Comparison of ENCODE assay signal across 13 cellular contexts in the genomic region with DNA sequence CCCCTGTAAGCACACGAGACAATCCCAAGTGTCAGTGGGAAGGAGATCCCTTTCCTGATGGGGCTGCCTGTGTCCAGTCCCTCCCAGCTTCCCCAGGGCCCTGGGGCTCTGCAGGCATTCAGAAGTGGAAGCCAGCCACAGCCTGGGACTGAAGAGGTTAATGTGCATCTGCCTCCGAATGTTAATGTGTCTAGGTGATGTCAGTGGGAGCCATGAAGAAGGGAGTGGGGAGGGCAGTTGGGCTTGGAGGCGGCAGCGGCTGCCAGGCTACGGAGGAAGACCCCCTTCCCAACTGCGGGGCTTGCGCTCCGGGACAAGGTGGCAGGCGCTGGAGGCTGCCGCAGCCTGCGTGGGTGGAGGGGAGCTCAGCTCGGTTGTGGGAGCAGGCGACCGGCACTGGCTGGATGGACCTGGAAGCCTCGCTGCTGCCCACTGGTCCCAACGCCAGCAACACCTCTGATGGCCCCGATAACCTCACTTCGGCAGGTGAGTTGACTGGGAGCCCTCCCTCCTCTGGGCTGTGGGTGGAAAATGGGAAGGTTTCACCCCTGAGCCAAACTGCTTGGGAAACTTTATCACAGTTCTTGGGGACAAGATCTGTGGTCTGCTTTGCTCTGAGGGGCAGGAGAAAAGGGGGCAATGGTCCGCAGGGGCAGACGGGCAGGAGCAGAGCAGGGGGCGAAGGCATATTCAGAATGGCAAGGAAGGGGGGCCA. TPM values are rescaled to one million over a fixed set of nuclear protein-coding genes. Genes with fewer than 3 reads are reported as not detected.
DNase-seq lines count a peak whose midpoint lies in the region; ATAC-seq and TF ChIP-seq lines count a peak whose summit lies in the region.
"Had no signal": no experiment of that assay in that cellular context is flagged by ENCODE, and none has a peak within 500 bp of the region (broad histone marks: within the 10 kb centered on the region; RNA-seq: fewer than 3 reads in every experiment).

A gene with protein sequence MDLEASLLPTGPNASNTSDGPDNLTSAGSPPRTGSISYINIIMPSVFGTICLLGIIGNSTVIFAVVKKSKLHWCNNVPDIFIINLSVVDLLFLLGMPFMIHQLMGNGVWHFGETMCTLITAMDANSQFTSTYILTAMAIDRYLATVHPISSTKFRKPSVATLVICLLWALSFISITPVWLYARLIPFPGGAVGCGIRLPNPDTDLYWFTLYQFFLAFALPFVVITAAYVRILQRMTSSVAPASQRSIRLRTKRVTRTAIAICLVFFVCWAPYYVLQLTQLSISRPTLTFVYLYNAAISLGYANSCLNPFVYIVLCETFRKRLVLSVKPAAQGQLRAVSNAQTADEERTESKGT (plus strand): TSS at position 236 of the 715 bp plus-strand sequence. CDS start 169 bp downstream, at position 405.

- TF ChIP-seq CTCF in A673 (conservative IDR thresholded peaks at IDR 0.05; ENCODE audit: low read depth, low read length): no peak
- TF ChIP-seq CTCF in endothelial cell (IDR thresholded peaks at IDR 0.05; ENCODE audit: unreplicated experiment): no peak
- TF ChIP-seq CTCF in nephron progenitor cell (IDR thresholded peaks at IDR 0.05): no peak
- TF ChIP-seq CTCF in upper lobe of right lung (IDR thresholded peaks at IDR 0.05): no peak

- DNase-seq in A673 (ENCODE audit: low spot score) (no peak), endothelial cell (ENCODE audit: low spot score) (peak; percentile 7), nephron progenitor cell (peak; percentile 32), upper lobe of right lung (no peak), D341Med (ENCODE audit: low spot score) (no peak)
- DNase-seq: left lung, NCI-H2029 treated with DMSO at 0.1 percent for 48 hours, SHP77 treated with DMSO at 0.1 percent for 48 hours had no signal

- ATAC-seq in HG02884 (IDR thresholded peaks at IDR 0.05; ENCODE audit: unreplicated experiment): no peak
- ATAC-seq in upper lobe of right lung: no peak
- no peak for ATAC-seq in GM21515 (IDR thresholded peaks at IDR 0.05; ENCODE audit: unreplicated experiment)
- ATAC-seq: HCT116, left lung had no signal

- peak within 1 kb of the TSS; percentile 93 for H3K27ac Mint-ChIP-seq in endothelial cell (ENCODE audit: unreplicated experiment)
- no peak within 1 kb of the TSS for H3K27ac Mint-ChIP-seq in nephron progenitor cell
- H3K27ac Mint-ChIP-seq: dendritic cell treated with granulocyte-macrophage colony-stimulating factor and Interleukin-4, amounts not matched to agents 40 ng/mL and 50 ng/mL, for 4 days had no signal

- H3K4me3 ChIP-seq in A673 (ENCODE audit: low read depth, low read length, poor library complexity, severe bottlenecking): no peak within 1 kb of the TSS
- peak within 1 kb of the TSS; percentile 48 for H3K4me3 ChIP-seq in HUES48 (ENCODE audit: low read depth, low read length)
- H3K4me3 ChIP-seq in upper lobe of right lung: no peak within 1 kb of the TSS
- H3K4me3 ChIP-seq: left lung had no signal

- H3K27me3 Mint-ChIP-seq in endothelial cell (ENCODE audit: unreplicated experiment) (peaks cover 17% of the 10 kb centered on the region), nephron progenitor cell (ENCODE audit: low read depth, poor library complexity) (peaks cover 30% of the 10 kb centered on the region)

- no TSS peak for BruUV-seq in A673 (replicated peaks; lab: Mats Ljungman, UMichigan)

- peak within 1 kb of the TSS; percentile 41 for H3K9ac ChIP-seq in HUES48 (ENCODE audit: low read depth, low read length)

- H3K27ac ChIP-seq in A673 (ENCODE audit: low read depth, low read length, poor library complexity, severe bottlenecking) (peak within 1 kb of the TSS; percentile 43), HUES48 (ENCODE audit: low read depth, low read length) (peak within 1 kb of the TSS; percentile 44), upper lobe of right lung (no peak within 1 kb of the TSS)
- H3K27ac ChIP-seq: left lung had no signal

- H3K4me1 Mint-ChIP-seq in endothelial cell (ENCODE audit: unreplicated experiment): peaks cover 57% of the 10 kb centered on the region
- H3K4me1 Mint-ChIP-seq in nephron progenitor cell: peaks cover 51% of the 10 kb centered on the region

- peaks cover 4% of the 10 kb centered on the region for H3K36me3 Mint-ChIP-seq in endothelial cell (ENCODE audit: low read depth, unreplicated experiment)
- H3K36me3 Mint-ChIP-seq in nephron progenitor cell (ENCODE audit: low read depth): no peaks in the 10 kb centered on the region

- H3K9me3 Mint-ChIP-seq in endothelial cell (ENCODE audit: unreplicated experiment) (no peaks in the 10 kb centered on the region), nephron progenitor cell (no peaks in the 10 kb centered on the region)
- H3K9me3 Mint-ChIP-seq: dendritic cell treated with granulocyte-macrophage colony-stimulating factor and Interleukin-4, amounts not matched to agents 40 ng/mL and 50 ng/mL, for 4 days had no signal

- POLR2A ChIA-PET in A673 (lab: Charles Lee; ENCODE audit: low non-redundant PET): no interaction called here

- intact Hi-C loops in A673 (cut with micrococcal nuclease; ENCODE audit: unreplicated experiment) (no loop called here), upper lobe of right lung (cut with DNase I) (no loop called here)

- H3K27me3 ChIP-seq in A673 (replicated peaks; ENCODE audit: insufficient read depth, low read depth, low read length, poor library complexity) (no peaks in the 10 kb centered on the region), HUES48 (ENCODE audit: control insufficient read depth, insufficient read depth, low read length) (no peaks in the 10 kb centered on the region), upper lobe of right lung (peaks cover 9% of the 10 kb centered on the region)

- H3K36me3 ChIP-seq in A673 (ENCODE audit: insufficient read depth, low read length, poor library complexity, severe bottlenecking) (no peaks in the 10 kb centered on the region), HUES48 (ENCODE audit: control insufficient read depth, insufficient read depth, low read length) (no peaks in the 10 kb centered on the region), upper lobe of right lung (no peaks in the 10 kb centered on the region)
- H3K36me3 ChIP-seq: left lung had no signal

- H3K9me3 ChIP-seq in A673 (ENCODE audit: low read depth, low read length, poor library complexity, severe bottlenecking) (no peaks in the 10 kb centered on the region), HUES48 (ENCODE audit: control insufficient read depth, insufficient read depth, low read length) (no peaks in the 10 kb centered on the region), upper lobe of right lung (no peaks in the 10 kb centered on the region)
- H3K9me3 ChIP-seq: left lung had no signal

- CTCF ChIA-PET in A673 (lab: Charles Lee): interaction anchor here (0.7 to 1.3 kb wide), 2 partner anchors 52 to 220 kb away, joined by 3 to 4 read pairs; no protein-coding TSS in a partner anchor

- H3K4me1 ChIP-seq in A673 (ENCODE audit: insufficient read depth, low read length, poor library complexity, severe bottlenecking) (peaks cover 26% of the 10 kb centered on the region), HUES48 (ENCODE audit: control insufficient read depth, insufficient read depth, low read length) (peaks cover 28% of the 10 kb centered on the region), upper lobe of right lung (peaks cover 10% of the 10 kb centered on the region)

- H3K4me3 Mint-ChIP-seq in endothelial cell (ENCODE audit: unreplicated experiment) (peak within 1 kb of the TSS; percentile 76), nephron progenitor cell (peak within 1 kb of the TSS; percentile 84)
- H3K4me3 Mint-ChIP-seq: dendritic cell treated with granulocyte-macrophage colony-stimulating factor and Interleukin-4, amounts not matched to agents 40 ng/mL and 50 ng/mL, for 4 days had no signal

RNA-seq across cellular contexts. Expression of the gene that starts here (rescaled TPM):
- total RNA-seq in A673 (2021) (not detected in 2 replicates), endothelial cell (ENCODE audit: unreplicated experiment) (6.6 TPM), upper lobe of right lung (not detected)

Comparison
In these comparisons a context has a peak if more than half of its experiments do, and no peak if none do; other contexts are left out.
1. DNase-seq: peak in endothelial cell (single experiment) and nephron progenitor cell (single experiment); none in A673 (single experiment), upper lobe of right lung (single experiment) and D341Med (single experiment).